ENCODE assay signal across 8 cellular contexts in the genomic region with DNA sequence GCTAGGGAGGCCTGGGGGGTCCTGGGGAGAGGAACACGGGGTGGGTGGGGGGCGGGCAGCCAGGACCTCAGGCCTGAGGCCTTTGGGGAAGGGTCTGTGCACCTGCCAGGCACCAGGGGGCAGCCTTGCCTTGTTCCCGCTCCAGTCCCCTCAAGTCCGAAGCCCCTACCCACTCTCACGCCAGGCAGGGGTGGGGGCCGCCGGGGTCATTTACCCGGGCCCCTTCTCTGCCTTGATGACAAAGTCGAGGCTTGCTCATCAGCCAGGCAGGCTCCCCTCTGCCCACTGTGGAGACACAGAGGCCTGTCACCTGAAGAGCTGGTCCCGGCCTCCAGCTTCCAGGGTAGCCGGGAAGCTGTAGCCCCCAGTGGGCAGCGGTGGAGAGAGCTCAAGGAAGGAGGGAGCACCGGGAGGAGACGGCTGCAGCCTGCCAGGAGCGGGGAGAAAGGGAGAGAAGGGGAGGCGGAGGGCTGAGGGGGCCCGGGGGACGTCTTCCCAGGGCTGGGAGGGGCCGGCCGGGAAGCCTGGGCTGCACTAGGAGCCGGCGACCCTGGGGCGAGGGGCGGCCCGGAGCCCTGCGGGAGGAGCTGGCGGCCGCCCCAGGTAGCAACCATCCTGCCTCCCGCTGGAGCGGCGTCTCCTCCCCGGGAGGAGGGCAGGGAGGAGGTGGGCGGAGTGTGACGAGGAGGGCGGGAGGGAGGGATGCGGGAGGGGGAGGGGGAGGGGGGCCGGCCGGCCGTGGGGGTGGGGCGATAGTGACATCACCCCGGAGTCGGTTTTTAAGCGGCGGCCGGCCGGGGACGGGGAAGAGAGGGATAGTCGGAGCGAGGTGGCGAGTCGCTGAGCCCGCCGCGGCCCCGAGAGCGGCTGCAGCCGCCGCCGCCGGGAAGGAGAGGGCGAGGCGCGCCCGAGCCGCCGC. TPM values are rescaled to one million over a fixed set of nuclear protein-coding genes. Genes with fewer than 3 reads are reported as not detected.
DNase-seq lines count a peak whose midpoint lies in the region; ATAC-seq, FAIRE-seq and TF ChIP-seq lines count a peak whose summit lies in the region.

A gene (plus strand): TSS at position 806 of the 919 bp plus-strand sequence. CDS start 649 bp downstream, outside the sequence.

- no peaks in the 10 kb centered on the region for H3K4me1 Mint-ChIP-seq in CD8-positive, alpha-beta T cell (ENCODE audit: low read depth)
- peaks cover 2% of the 10 kb centered on the region for H3K4me1 Mint-ChIP-seq in astrocyte (ENCODE audit: low read depth, unreplicated experiment)

- peaks cover 9% of the 10 kb centered on the region for H3K27me3 Mint-ChIP-seq in CD8-positive, alpha-beta T cell (ENCODE audit: low read depth)
- no peaks in the 10 kb centered on the region for H3K27me3 Mint-ChIP-seq in astrocyte (ENCODE audit: low read depth, unreplicated experiment)

- H3K9ac ChIP-seq in astrocyte (ENCODE audit: low read length), result peak within 1 kb of the TSS; percentile 48

- no peaks in the 10 kb centered on the region for H3K36me3 Mint-ChIP-seq in CD8-positive, alpha-beta T cell
- no peaks in the 10 kb centered on the region for H3K36me3 Mint-ChIP-seq in astrocyte (ENCODE audit: low read depth, unreplicated experiment)

- no peak for TF ChIP-seq CTCF in CD8-positive, alpha-beta T cell (IDR thresholded peaks at IDR 0.05)
- TF ChIP-seq CTCF in astrocyte (IDR thresholded peaks at IDR 0.05; ENCODE audit: insufficient read depth, low read depth, low read length) (no peak), retinal pigment epithelial cell (conservative IDR thresholded peaks at IDR 0.05; ENCODE audit: low read depth, low read length) (peak; percentile 40)

- H3K36me3 ChIP-seq in CD8-positive, alpha-beta T cell (ENCODE audit: insufficient read depth, low read length), result no peaks in the 10 kb centered on the region
- no peaks in the 10 kb centered on the region for H3K36me3 ChIP-seq in astrocyte (ENCODE audit: insufficient read depth, low read length)

- peak within 1 kb of the TSS; percentile 77 for H3K4me3 Mint-ChIP-seq in CD8-positive, alpha-beta T cell
- peak within 1 kb of the TSS; percentile 68 for H3K4me3 Mint-ChIP-seq in astrocyte (ENCODE audit: unreplicated experiment)

- peak; percentile 41 for ATAC-seq in CD8-positive, alpha-beta T cell
- ATAC-seq in HG03280 (IDR thresholded peaks at IDR 0.05; ENCODE audit: unreplicated experiment), result no peak

- H3K27ac Mint-ChIP-seq in CD8-positive, alpha-beta T cell, result no peak within 1 kb of the TSS
- H3K27ac Mint-ChIP-seq in astrocyte (ENCODE audit: unreplicated experiment), result no peak within 1 kb of the TSS

- CTCF ChIA-PET in CD8-positive, alpha-beta T cell (lab: Charles Lee), result interaction anchor here (1.0 kb wide), 1 partner anchor 76 kb away, joined by 3 read pairs; a partner anchor contains a TSS

- no peak within 1 kb of the TSS for H2AFZ ChIP-seq in astrocyte (ENCODE audit: low read depth, low read length)

- no peaks in the 10 kb centered on the region for H3K27me3 ChIP-seq in CD8-positive, alpha-beta T cell (ENCODE audit: insufficient read depth, low read length)
- no peaks in the 10 kb centered on the region for H3K27me3 ChIP-seq in astrocyte (ENCODE audit: insufficient read depth, low read length)

- no peaks in the 10 kb centered on the region for H3K9me3 Mint-ChIP-seq in CD8-positive, alpha-beta T cell
- no peaks in the 10 kb centered on the region for H3K9me3 Mint-ChIP-seq in astrocyte (ENCODE audit: unreplicated experiment)

- no peak for FAIRE-seq in astrocyte (lab: Jason Lieb, UNC)

- POLR2A ChIA-PET in CD8-positive, alpha-beta T cell (lab: Charles Lee), result no interaction called here

- H3K9me3 ChIP-seq in CD8-positive, alpha-beta T cell (ENCODE audit: low read length), result no peaks in the 10 kb centered on the region
- no peaks in the 10 kb centered on the region for H3K9me3 ChIP-seq in astrocyte (ENCODE audit: insufficient read depth, low read depth, low read length)

- peaks cover 5% of the 10 kb centered on the region for H3K79me2 ChIP-seq in astrocyte (ENCODE audit: insufficient read depth, low read length)

- H3K4me1 ChIP-seq in CD8-positive, alpha-beta T cell (ENCODE audit: insufficient read depth, low read length), result no peaks in the 10 kb centered on the region
- peaks cover 11% of the 10 kb centered on the region for H3K4me1 ChIP-seq in astrocyte (ENCODE audit: insufficient read depth, low read length)

- peak within 1 kb of the TSS; percentile 68 for H3K4me2 ChIP-seq in astrocyte (ENCODE audit: low read length)

- no peak within 1 kb of the TSS for H3K4me3 ChIP-seq in CD8-positive, alpha-beta T cell (ENCODE audit: low read depth, low read length)
- H3K4me3 ChIP-seq in astrocyte (ENCODE audit: insufficient read depth, low read depth, low read length) (peak within 1 kb of the TSS; percentile 33), retinal pigment epithelial cell (ENCODE audit: low read length) (peak within 1 kb of the TSS; percentile 42)

- intact Hi-C loops in CD8-positive, alpha-beta T cell (cut with DNase I, micrococcal nuclease), result loop anchor here in 1 of 2 experiments (2.0 kb wide), 1 partner anchor 35 kb away; no protein-coding TSS in a partner anchor

- H3K27ac ChIP-seq in CD8-positive, alpha-beta T cell (ENCODE audit: low read depth, low read length), result no peak within 1 kb of the TSS
- H3K27ac ChIP-seq in astrocyte (ENCODE audit: low read depth, low read length), result no peak within 1 kb of the TSS

- H4K20me1 ChIP-seq in astrocyte (ENCODE audit: insufficient read depth, low read length), result peaks cover 10% of the 10 kb centered on the region

- peak in 3 of 7 experiments; percentile 13 to 39 (median 18) for DNase-seq in CD8-positive, alpha-beta T cell
- peak; percentile 61 for DNase-seq in HT-29 (ENCODE audit: low spot score)
- peak; percentile 64 for DNase-seq in RPMI8226
- DNase-seq in astrocyte (ENCODE audit: low read depth), result peak; percentile 26
- peak; percentile 42 to 77 for DNase-seq in hippocampal formation (lab: John Stamatoyannopoulos, UW)
- DNase-seq in retinal pigment epithelial cell (ENCODE audit: low read depth), result no peak
- DNase-seq in DMS114 treated with DMSO at 0.1 percent for 48 hours (lab: John Stamatoyannopoulos, UW; ENCODE audit: unreplicated experiment), result no peak

RNA-seq across cellular contexts. Expression of the gene that starts here (rescaled TPM):
- total RNA-seq in CD8-positive, alpha-beta T cell, result 1 to 10 TPM; 2.7 to 2.9 TPM
- 98.8 and 127 TPM in 2 replicates for total RNA-seq in HT-29 (2014; rRNA removed; shearing (Covaris generic))
- total RNA-seq in astrocyte, result 52.6 and 57.9 TPM in 2 replicates

Comparison
In these comparisons a context has a peak if more than half of its experiments do, and no peak if none do; other contexts are left out.
1. RNA of the gene that starts here (total RNA-seq): 98.8 to 127 TPM in HT-29 and 52.6 to 57.9 TPM in astrocyte; 2.7 to 2.9 TPM in CD8-positive, alpha-beta T cell; every median in the first group is over 10 times any median in the second.
2. DNase-seq: peak in HT-29 (single experiment), RPMI8226 (single experiment), astrocyte (single experiment) and hippocampal formation (2 of 2); none in retinal pigment epithelial cell (single experiment) and DMS114 treated with DMSO at 0.1 percent for 48 hours (single experiment).